ENCODE assay signal across 1 cellular context in the genomic region with DNA sequence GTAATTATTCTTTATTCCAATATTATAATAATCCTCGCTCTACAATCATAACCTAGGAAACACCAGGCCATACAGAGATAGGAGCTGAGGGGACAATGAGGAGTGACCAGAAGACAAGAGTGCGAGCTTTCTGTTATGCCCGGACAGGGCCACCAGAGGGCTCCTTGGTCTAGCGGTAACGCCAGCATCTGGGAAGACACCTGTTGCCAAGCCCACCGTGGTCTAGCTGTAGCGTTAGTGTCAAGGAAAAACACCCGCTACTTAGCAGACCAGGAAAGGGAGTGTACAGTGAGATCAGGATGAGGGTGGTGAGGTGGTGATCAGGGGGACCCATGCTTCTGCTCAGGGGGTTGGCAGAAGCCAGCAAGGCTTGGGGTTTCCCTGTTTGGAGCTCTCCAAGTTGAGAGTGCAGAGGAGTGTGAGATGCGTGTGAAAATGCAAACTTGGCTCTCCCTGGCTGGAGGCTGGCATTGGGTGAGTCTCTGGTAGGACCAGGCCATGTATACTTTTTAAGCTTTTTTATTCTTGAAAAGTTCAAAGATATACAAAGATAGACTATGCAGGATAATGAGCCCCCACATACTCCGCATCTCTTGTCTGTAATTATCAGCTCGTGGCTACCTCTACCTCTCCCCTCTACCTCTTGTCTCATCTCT.
TF ChIP-seq lines count a peak whose summit lies in the region.

No MANE protein-coding gene starts in this region.

TF ChIP-seq in neural cell, 6 proteins besides CTCF, POLR2A, EP300 and RAD21:
- TF ChIP-seq SMC3 (conservative IDR thresholded peaks at IDR 0.05; ENCODE audit: poor library complexity) = peak; percentile 52
